Comparison of ENCODE assay signal across 13 cellular contexts in the genomic region with DNA sequence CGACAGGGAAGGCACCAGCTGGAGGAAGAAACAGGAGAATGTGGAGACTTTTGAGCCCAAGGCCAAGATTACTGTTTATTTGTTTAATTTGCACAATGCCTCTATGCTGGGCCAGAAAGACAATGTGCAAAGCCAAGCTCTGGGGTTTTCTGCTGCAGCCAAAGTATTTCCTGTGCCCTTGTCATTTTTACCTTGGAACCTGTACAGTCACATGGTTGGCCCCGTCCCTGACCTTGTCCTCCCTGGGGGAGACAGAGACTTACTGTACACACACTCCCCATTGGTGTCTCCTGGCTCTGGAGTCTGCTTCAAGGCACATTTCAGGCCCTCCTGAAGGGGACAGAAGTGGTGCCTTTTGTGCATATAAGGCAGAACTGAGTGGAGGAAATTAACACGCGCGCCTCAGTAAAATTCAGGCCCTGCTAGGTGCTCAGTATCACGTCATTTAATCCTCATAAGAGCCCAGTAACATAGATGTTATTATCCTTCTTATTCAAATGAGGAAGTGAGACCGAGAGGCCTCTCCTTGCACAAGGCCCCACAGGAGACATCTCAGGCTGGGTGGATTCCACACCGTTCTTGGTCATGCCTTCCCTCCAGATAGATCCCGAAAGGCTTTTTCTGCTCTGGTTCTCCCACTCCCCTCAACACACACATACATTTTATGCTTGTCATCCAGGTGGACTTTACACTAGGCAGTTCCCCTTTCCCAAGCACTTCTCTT. TPM values are rescaled to one million over a fixed set of nuclear protein-coding genes. Genes with fewer than 3 reads are reported as not detected.
DNase-seq lines count a peak whose midpoint lies in the region; ATAC-seq, FAIRE-seq and TF ChIP-seq lines count a peak whose summit lies in the region.
"Had no signal": no experiment of that assay in that cellular context is flagged by ENCODE, and none has a peak within 500 bp of the region (broad histone marks: within the 10 kb centered on the region; RNA-seq: fewer than 3 reads in every experiment).

No MANE protein-coding gene starts in this region.

- no peaks in the 10 kb centered on the region for H3K36me3 Mint-ChIP-seq in CD8-positive, alpha-beta memory T cell
- H3K36me3 Mint-ChIP-seq: brain had no signal

- POLR2A ChIA-PET in CD8-positive, alpha-beta memory T cell (lab: Charles Lee): no interaction called here

- no peak for TF ChIP-seq CTCF in GM06990 (IDR thresholded peaks at IDR 0.05; ENCODE audit: insufficient read depth, low read length, poor library complexity, severe bottlenecking)

- peaks cover 4 to 18% of the 10 kb centered on the region in 2 donors for H3K27me3 Mint-ChIP-seq in CD8-positive, alpha-beta memory T cell
- H3K27me3 Mint-ChIP-seq: brain had no signal

- ATAC-seq in GM19467 (IDR thresholded peaks at IDR 0.05; ENCODE audit: unreplicated experiment) (peak; percentile 81), HG03095 (IDR thresholded peaks at IDR 0.05; ENCODE audit: unreplicated experiment) (peak; percentile 83)
- ATAC-seq: activated CD8-positive, alpha-beta T cell treated with anti-CD3 and anti-CD28 coated beads, Interleukin-2, amount 10 ng/mL, durations not matched to agents 7 days and 5 days had no signal

- H3K4me1 ChIP-seq in SJSA1 (replicated peaks): peaks cover 7% of the 10 kb centered on the region; the same call in 1 of the 2 replicates
- H3K4me1 ChIP-seq in CD8-positive, alpha-beta memory T cell (ENCODE audit: insufficient read depth, low read length): no peaks in the 10 kb centered on the region
- H3K4me1 ChIP-seq: BE2C had no signal

- CTCF ChIA-PET in CD8-positive, alpha-beta memory T cell (lab: Charles Lee): no interaction called here

- peak; percentile 44 for DNase-seq in GM06990 (ENCODE audit: extremely low read depth, insufficient read length)
- DNase-seq in SJSA1 (ENCODE audit: low read depth in 1 of 2, low spot score in 2 of 2): peak; percentile 10 to 26
- DNase-seq in CD8-positive, alpha-beta memory T cell: no peak
- DNase-seq in caudate nucleus (lab: John Stamatoyannopoulos, UW): no peak
- DNase-seq in GM19239 (ENCODE audit: insufficient read length, low spot score): no peak
- DNase-seq in posterior cingulate gyrus: no peak
- DNase-seq: activated CD8-positive, alpha-beta T cell treated with anti-CD3 and anti-CD28 coated beads, Interleukin-2, amount 10 ng/mL, durations not matched to agents 7 days and 5 days; BE2C; foreskin melanocyte; stimulated activated CD4-positive, alpha-beta T cell treated with anti-CD3 and anti-CD28 coated beads, Interleukin-1b, Interleukin-23, amount 100 ng/mL, for 48 hours had no signal

- no peak overlapping the region for H3K27ac Mint-ChIP-seq in CD8-positive, alpha-beta memory T cell
- H3K27ac Mint-ChIP-seq: activated CD8-positive, alpha-beta T cell treated with anti-CD3 and anti-CD28 coated beads, Interleukin-2, amount 10 ng/mL, durations not matched to agents 7 days and 5 days; brain had no signal

- FAIRE-seq in GM19239 (lab: Jason Lieb, UNC): no peak

- H3K4me3 ChIP-seq in GM06990 (replicated peaks; ENCODE audit: low read depth, low read length) (no peak overlapping the region), SJSA1 (no peak overlapping the region)
- no peak overlapping the region for H3K4me3 ChIP-seq in CD8-positive, alpha-beta memory T cell (ENCODE audit: low read length)

- H3K4me3 Mint-ChIP-seq in CD8-positive, alpha-beta memory T cell: no peak overlapping the region
- H3K4me3 Mint-ChIP-seq: activated CD8-positive, alpha-beta T cell treated with anti-CD3 and anti-CD28 coated beads, Interleukin-2, amount 10 ng/mL, durations not matched to agents 7 days and 5 days; brain had no signal

- H3K27ac ChIP-seq in SJSA1 (no peak overlapping the region), caudate nucleus (ENCODE audit: low read depth, low read length) (no peak overlapping the region)
- no peak overlapping the region for H3K27ac ChIP-seq in CD8-positive, alpha-beta memory T cell (ENCODE audit: low read depth, low read length)

- peaks cover 0 to 4% (median 0%) of the 10 kb centered on the region in 5 donors for H3K9me3 Mint-ChIP-seq in CD8-positive, alpha-beta memory T cell

- H3K4me1 Mint-ChIP-seq in CD8-positive, alpha-beta memory T cell: no peaks in the 10 kb centered on the region
- H3K4me1 Mint-ChIP-seq: brain had no signal

- no peaks in the 10 kb centered on the region for H3K27me3 ChIP-seq in GM06990 (replicated peaks; ENCODE audit: control insufficient read depth, insufficient read depth, low read length)
- H3K27me3 ChIP-seq in SJSA1 (replicated peaks): no peaks in the 10 kb centered on the region
- no peaks in the 10 kb centered on the region for H3K27me3 ChIP-seq in CD8-positive, alpha-beta memory T cell (ENCODE audit: insufficient read depth, low read length, poor library complexity, severe bottlenecking)
- H3K27me3 ChIP-seq: BE2C had no signal

- H3K36me3 ChIP-seq in GM06990 (ENCODE audit: control insufficient read depth, insufficient read depth, low read length) (no peaks in the 10 kb centered on the region), SJSA1 (no peaks in the 10 kb centered on the region)
- H3K36me3 ChIP-seq in CD8-positive, alpha-beta memory T cell (ENCODE audit: insufficient read depth, low read length): no peaks in the 10 kb centered on the region
- H3K36me3 ChIP-seq: BE2C had no signal

- H3K9me3 ChIP-seq in SJSA1 (replicated peaks): no peaks in the 10 kb centered on the region
- no peaks in the 10 kb centered on the region for H3K9me3 ChIP-seq in CD8-positive, alpha-beta memory T cell (ENCODE audit: low read length)
- H3K9me3 ChIP-seq: BE2C had no signal

- intact Hi-C loops in posterior cingulate gyrus (cut with DNase I): no loop called here

RNA-seq across cellular contexts. Expression of a gene that starts 21.1 kb away (rescaled TPM):
- total RNA-seq in SJSA1 (2014; rRNA removed; shearing (Covaris generic)): 2.5 and 3.6 TPM in 2 replicates
- total RNA-seq in CD8-positive, alpha-beta memory T cell: under 1 TPM; 0.16 to 0.18 TPM
- 1.4 TPM for polyA plus RNA-seq in CD8-positive, alpha-beta memory T cell

RNA-seq across cellular contexts. Expression of a gene that starts 36.9 kb away (rescaled TPM):
- 9.5 and 10.1 TPM in 2 replicates for total RNA-seq in SJSA1 (2014; rRNA removed; shearing (Covaris generic))
- not detected for total RNA-seq in CD8-positive, alpha-beta memory T cell
- not detected for polyA plus RNA-seq in CD8-positive, alpha-beta memory T cell
- total RNA-seq: activated CD8-positive, alpha-beta T cell treated with anti-CD3 and anti-CD28 coated beads, Interleukin-2, amount 10 ng/mL, durations not matched to agents 7 days and 5 days had no signal

Comparison
In these comparisons a context has a peak if more than half of its experiments do, and no peak if none do; other contexts are left out.
1. DNase-seq: peak in GM06990 (single experiment) and SJSA1 (2 of 2); none in CD8-positive, alpha-beta memory T cell (0 of 5), caudate nucleus (0 of 61), GM19239 (single experiment) and posterior cingulate gyrus (0 of 10).
2. RNA of a gene that starts 36.9 kb away (total RNA-seq): 9.5 to 10.1 TPM in SJSA1; not detected in CD8-positive, alpha-beta memory T cell; every median in the first group is over 10 times any median in the second.